Comparison of ENCODE assay signal across 15 cellular contexts in genomic region chr10:14975672-14976273, GRCh38. TPM values are rescaled to one million over a fixed set of nuclear protein-coding genes. Genes with fewer than 3 reads are reported as not detected.
A peak's percentile ranks its signal among the peaks of the same experiment; 100 is the strongest.
DNase-seq lines count a peak whose midpoint lies in the region; FAIRE-seq and TF ChIP-seq lines count a peak whose summit lies in the region.
"Had no signal": no experiment of that assay in that cellular context is flagged by ENCODE, and none has a peak within 500 bp of the region (broad histone marks: within the 10 kb centered on the region; RNA-seq: fewer than 3 reads in every experiment).

No MANE protein-coding gene starts in this region.

- no TSS peak for BruUV-seq in OCI-LY7 (replicated peaks; lab: Mats Ljungman, UMichigan)

- H2AK5ac ChIP-seq in H1 (ENCODE audit: low read depth, low read length) = no peak overlapping the region

- H3K9me3 ChIP-seq in OCI-LY7 (ENCODE audit: low read length) = no peaks in the 10 kb centered on the region
- H3K9me3 ChIP-seq in H1 (ENCODE audit: insufficient read depth in 2 of 2, low read depth in 1 of 2, low read length in 1 of 2) = no peaks in the 10 kb centered on the region
- no peaks in the 10 kb centered on the region for H3K9me3 ChIP-seq in uterus
- H3K9me3 ChIP-seq: gastroesophageal sphincter, SJCRH30, vagina had no signal

- H4K20me1 ChIP-seq in OCI-LY7 (ENCODE audit: insufficient read depth, low read length) (no peaks in the 10 kb centered on the region), H1 (replicated peaks in 1 of 2; ENCODE audit: control insufficient read depth in 1 of 2, insufficient read depth in 2 of 2, low read length in 2 of 2) (no peaks in the 10 kb centered on the region)

- H3K23ac ChIP-seq in H1 (ENCODE audit: insufficient read length) = no peak overlapping the region

- CTCF ChIA-PET in OCI-LY7 (lab: Charles Lee; ENCODE audit: unreplicated experiment) = no interaction called here
- CTCF ChIA-PET in H1 (lab: Charles Lee; ENCODE audit: partially characterized antibody) = no interaction called here

- H3K79me1 ChIP-seq in H1 (ENCODE audit: low read depth, low read length) = no peaks in the 10 kb centered on the region

- peak in 1 of 2 experiments; percentile 11; a peak in 2 of 4 replicates for TF ChIP-seq RAD21 in H1 (IDR thresholded peaks at IDR 0.05 in 1 of 2, conservative IDR thresholded peaks at IDR 0.05 in 1 of 2; ENCODE audit: low read depth in 2 of 2, low read length in 2 of 2)

- H3K56ac ChIP-seq in H1 (replicated peaks; ENCODE audit: insufficient read length, low read depth, low read length) = no peak overlapping the region

- 47% methylated on average over 21 of the region's 21 CpGs; no CpG with 5 or more reads in 1 of the 2 experiments for WGBS in H1 (ENCODE audit: extremely low coverage in 1 of 2, insufficient coverage in 1 of 2, insufficient read length in 1 of 2, insufficient replicate concordance in 2 of 2, low coverage in 1 of 2, low lambda C conversion rate in 2 of 2, missing lambda C conversion rate in 1 of 2), 2 experiments

- no peak overlapping the region for H3K4ac ChIP-seq in H1 (replicated peaks; ENCODE audit: insufficient read length, low read depth, low read length)

- H3K27ac ChIP-seq in 22Rv1 = no peak overlapping the region
- H3K27ac ChIP-seq in OCI-LY7 (ENCODE audit: low read depth, low read length, poor library complexity, severe bottlenecking) = no peak overlapping the region
- H3K27ac ChIP-seq in H1 (ENCODE audit: low read depth, low read length) = no peak overlapping the region
- no peak overlapping the region for H3K27ac ChIP-seq in uterus
- H3K27ac ChIP-seq: gastroesophageal sphincter, SJCRH30, vagina had no signal

- H2BK5ac ChIP-seq in H1 (ENCODE audit: low read depth, low read length) = no peak overlapping the region

- POLR2A ChIA-PET in OCI-LY7 (lab: Charles Lee) (no interaction called here), H1 (lab: Charles Lee; ENCODE audit: partially characterized antibody) (no interaction called here)

- DNase-seq in GM06990 (ENCODE audit: extremely low read depth, insufficient read length) (no peak), OCI-LY7 (ENCODE audit: low spot score) (no peak), H1 (ENCODE audit: low read depth in 1 of 2, low spot score in 2 of 2) (no peak), NCI-H187 treated with DMSO at 0.1 percent for 48 hours (lab: John Stamatoyannopoulos, UW) (no peak), uterus (no peak), NCI-H1105 treated with DMSO at 0.1 percent for 48 hours (lab: John Stamatoyannopoulos, UW) (no peak), Ammon's horn (ENCODE audit: low spot score) (no peak)
- DNase-seq: NCI-H1436 treated with DMSO at 0.1 percent for 48 hours; NCI-H774; SJCRH30; stimulated activated CD4-positive, alpha-beta T cell treated with anti-CD3 and anti-CD28 coated beads, Interleukin-4, amount 100 ng/mL, for 1 hour had no signal

- no peaks in the 10 kb centered on the region for H3K4me1 ChIP-seq in OCI-LY7 (ENCODE audit: insufficient read depth, low read length, poor library complexity, severe bottlenecking)
- no peaks in the 10 kb centered on the region for H3K4me1 ChIP-seq in H1 (replicated peaks in 1 of 4; ENCODE audit: control insufficient read depth in 3 of 4, insufficient read depth in 4 of 4, low read length in 3 of 4)
- H3K4me1 ChIP-seq in uterus = no peaks in the 10 kb centered on the region
- H3K4me1 ChIP-seq: gastroesophageal sphincter, SJCRH30, vagina had no signal

- H2BK20ac ChIP-seq in H1 (ENCODE audit: low read length) = no peak overlapping the region

- intact Hi-C loops in OCI-LY7 (cut with micrococcal nuclease; ENCODE audit: unreplicated experiment) = loop anchor here (5.0 to 10.0 kb wide), 2 partner anchors 132 to 791 kb away; no protein-coding TSS in a partner anchor
- intact Hi-C loops in uterus (cut with DNase I; ENCODE audit: low total_unique reads) = no loop called here

- H3K23me2 ChIP-seq in H1 (ENCODE audit: low read depth, low read length) = no peaks in the 10 kb centered on the region

- FAIRE-seq in H1 (lab: Jason Lieb, UNC) = no peak
- FAIRE-seq: islet of Langerhans had no signal

- H4K8ac ChIP-seq in H1 (ENCODE audit: extremely low read depth, insufficient read depth, low read length) = no peak overlapping the region

- H3K14ac ChIP-seq in H1 (ENCODE audit: insufficient read length) = no peak overlapping the region

- H3K4me3 ChIP-seq in GM06990 (replicated peaks; ENCODE audit: low read depth, low read length) = no peak overlapping the region
- no peak overlapping the region for H3K4me3 ChIP-seq in OCI-LY7 (ENCODE audit: low read depth, low read length, poor library complexity, severe bottlenecking)
- no peak overlapping the region for H3K4me3 ChIP-seq in H1 (ENCODE audit: extremely low read depth in 1 of 4, insufficient read depth in 2 of 4, low read depth in 3 of 4, low read length in 4 of 4)
- H3K4me3 ChIP-seq in uterus = no peak overlapping the region
- H3K4me3 ChIP-seq: gastroesophageal sphincter, SJCRH30, vagina had no signal

- H3K9me2 ChIP-seq in OCI-LY7 (ENCODE audit: insufficient read depth, low read length) = no peaks in the 10 kb centered on the region

- no peak for TF ChIP-seq POLR2A in H1 (IDR thresholded peaks at IDR 0.05; ENCODE audit: control extremely low read depth in 1 of 2, low read depth in 2 of 2, low read length in 2 of 2)
- no peak for TF ChIP-seq POLR2A in uterus (IDR thresholded peaks at IDR 0.05)

- H3K27me3 ChIP-seq in GM06990 (replicated peaks; ENCODE audit: control insufficient read depth, insufficient read depth, low read length) (no peaks in the 10 kb centered on the region), H1 (replicated peaks in 1 of 4; ENCODE audit: control insufficient read depth in 3 of 4, extremely low read depth in 1 of 4, insufficient read depth in 3 of 4, low read length in 3 of 4) (no peaks in the 10 kb centered on the region), uterus (no peaks in the 10 kb centered on the region)
- H3K27me3 ChIP-seq: SJCRH30, vagina had no signal

- H2BK15ac ChIP-seq in H1 (ENCODE audit: low read length) = no peak overlapping the region

- H3K18ac ChIP-seq in H1 (ENCODE audit: extremely low read depth, low read length) = no peak overlapping the region

- H3K9ac ChIP-seq in H1 (replicated peaks in 1 of 4; ENCODE audit: extremely low read depth in 1 of 4, low read depth in 3 of 4, low read length in 3 of 4) = no peak overlapping the region

- H3K79me2 ChIP-seq in OCI-LY7 (ENCODE audit: insufficient read depth, low read depth, low read length) = no peaks in the 10 kb centered on the region
- no peaks in the 10 kb centered on the region for H3K79me2 ChIP-seq in H1 (ENCODE audit: control insufficient read depth in 1 of 2, insufficient read depth in 2 of 2, low read length in 2 of 2)

- no peak overlapping the region for H4K5ac ChIP-seq in H1 (ENCODE audit: insufficient read length, low read depth, low read length)

- H4K91ac ChIP-seq in H1 (replicated peaks; ENCODE audit: insufficient read length, low read length) = no peak overlapping the region

- H3K36me3 ChIP-seq in GM06990 (ENCODE audit: control insufficient read depth, insufficient read depth, low read length) (no peaks in the 10 kb centered on the region), OCI-LY7 (ENCODE audit: insufficient read depth, low read length) (no peaks in the 10 kb centered on the region), H1 (ENCODE audit: control insufficient read depth in 2 of 4, insufficient read depth in 4 of 4, low read length in 3 of 4) (no peaks in the 10 kb centered on the region), uterus (no peaks in the 10 kb centered on the region)
- H3K36me3 ChIP-seq: gastroesophageal sphincter, SJCRH30, vagina had no signal

- no peak overlapping the region for H2AFZ ChIP-seq in OCI-LY7 (ENCODE audit: low read length)
- no peak overlapping the region for H2AFZ ChIP-seq in H1 (ENCODE audit: low read length)

- H2BK12ac ChIP-seq in H1 (ENCODE audit: low read depth, low read length) = no peak overlapping the region

- no peak for TF ChIP-seq EP300 in H1 (IDR thresholded peaks at IDR 0.05; ENCODE audit: borderline replicate concordance in 1 of 2, low read depth in 2 of 2, low read length in 2 of 2)

- no peak overlapping the region for H2BK120ac ChIP-seq in H1 (replicated peaks; ENCODE audit: low read depth, low read length)

- H3K4me2 ChIP-seq in OCI-LY7 (ENCODE audit: low read length) (no peak overlapping the region), H1 (ENCODE audit: insufficient read depth in 1 of 2, low read depth in 2 of 2, low read length in 2 of 2) (no peak overlapping the region)

- TF ChIP-seq CTCF in 22Rv1 (IDR thresholded peaks at IDR 0.05) = peak; percentile 45
- TF ChIP-seq CTCF in GM06990 (IDR thresholded peaks at IDR 0.05; ENCODE audit: insufficient read depth, low read length, poor library complexity, severe bottlenecking) = peak; percentile 34
- TF ChIP-seq CTCF in OCI-LY7 (conservative IDR thresholded peaks at IDR 0.05; ENCODE audit: low read length) = peak; percentile 68
- peak; percentile 12 to 26 (median 16); a peak in 3 of 4 replicates for TF ChIP-seq CTCF in H1 (IDR thresholded peaks at IDR 0.05; ENCODE audit: control extremely low read depth in 1 of 3, insufficient read depth in 1 of 3, low read depth in 1 of 3, low read length in 3 of 3)
- no peak for TF ChIP-seq CTCF in uterus (IDR thresholded peaks at IDR 0.05)

RNA-seq across cellular contexts. Expression of gene MEIG1, which starts 16.6 kb away (rescaled TPM):
- 1.1 and 2.5 TPM in 2 replicates for total RNA-seq in OCI-LY7 (2014; rRNA removed; shearing (Covaris generic))
- total RNA-seq in OCI-LY7 (2022) = 1.7 and 2.7 TPM in 2 replicates
- not detected in 2 replicates for total RNA-seq in H1 (2021; fragmentation: NEBNext Ultra II Directional; extraction: Animal tissue kit (Norgen Biotek cat#: 25700))
- not detected in 2 replicates for polyA plus RNA-seq in H1 (2011; rRNA removed)
- not detected for polyA plus RNA-seq in H1 (2011; cell fraction: cytosol; rRNA removed)
- polyA plus RNA-seq in H1 (2011; cell fraction: nucleus; rRNA removed) = not detected
- not detected in 4 replicates for polyA plus RNA-seq in H1 (2012, experiment 1 of 2)
- not detected for polyA plus RNA-seq in H1 (2012, experiment 2 of 2)
- not detected for polyA plus RNA-seq in H1 (2013, experiment 1 of 2)
- 0.26 TPM for polyA plus RNA-seq in H1 (2013, experiment 2 of 2)
- not detected in 2 replicates for polyA minus RNA-seq in H1 (2011; rRNA and poly(A)+ RNA removed)
- not detected for polyA minus RNA-seq in H1 (2011; cell fraction: cytosol; rRNA and poly(A)+ RNA removed)
- not detected for polyA minus RNA-seq in H1 (2011; cell fraction: nucleus; rRNA and poly(A)+ RNA removed)
- not detected for total RNA-seq in uterus
- total RNA-seq: gastroesophageal sphincter, SJCRH30, vagina had no signal

RNA-seq across cellular contexts. Expression of gene DCLRE1C, which starts 21.9 kb away (rescaled TPM):
- 45.3 and 81.3 TPM in 2 replicates for total RNA-seq in OCI-LY7 (2014; rRNA removed; shearing (Covaris generic))
- 50.2 and 53.2 TPM in 2 replicates for total RNA-seq in OCI-LY7 (2022)
- 5.6 and 7.4 TPM in 2 replicates for total RNA-seq in H1 (2021; fragmentation: NEBNext Ultra II Directional; extraction: Animal tissue kit (Norgen Biotek cat#: 25700))
- 0.64 and 0.77 TPM in 2 replicates for polyA plus RNA-seq in H1 (2011; rRNA removed)
- polyA plus RNA-seq in H1 (2011; cell fraction: cytosol; rRNA removed) = 1.2 TPM
- 2.3 TPM for polyA plus RNA-seq in H1 (2011; cell fraction: nucleus; rRNA removed)
- 3.4 to 5.6 TPM (median 4.8 TPM) in 4 replicates for polyA plus RNA-seq in H1 (2012, experiment 1 of 2)
- polyA plus RNA-seq in H1 (2012, experiment 2 of 2) = 0.26 TPM
- 3.3 TPM for polyA plus RNA-seq in H1 (2013, experiment 1 of 2)
- polyA plus RNA-seq in H1 (2013, experiment 2 of 2) = 3.1 TPM
- 5.2 and 9.4 TPM in 2 replicates for polyA minus RNA-seq in H1 (2011; rRNA and poly(A)+ RNA removed)
- polyA minus RNA-seq in H1 (2011; cell fraction: cytosol; rRNA and poly(A)+ RNA removed) = 1.7 TPM
- polyA minus RNA-seq in H1 (2011; cell fraction: nucleus; rRNA and poly(A)+ RNA removed) = 9.9 TPM
- 10 to 100 TPM; 10.5 to 22.6 (median 16.6) TPM for total RNA-seq in uterus

Comparison
In these comparisons a context has a peak if more than half of its experiments do, and no peak if none do; other contexts are left out.
1. CTCF ChIP-seq: peak in 22Rv1 (single experiment), GM06990 (single experiment), OCI-LY7 (single experiment) and H1 (3 of 3); none in uterus (0 of 4).